ENCODE assay signal across 22 cellular contexts in the genomic region with DNA sequence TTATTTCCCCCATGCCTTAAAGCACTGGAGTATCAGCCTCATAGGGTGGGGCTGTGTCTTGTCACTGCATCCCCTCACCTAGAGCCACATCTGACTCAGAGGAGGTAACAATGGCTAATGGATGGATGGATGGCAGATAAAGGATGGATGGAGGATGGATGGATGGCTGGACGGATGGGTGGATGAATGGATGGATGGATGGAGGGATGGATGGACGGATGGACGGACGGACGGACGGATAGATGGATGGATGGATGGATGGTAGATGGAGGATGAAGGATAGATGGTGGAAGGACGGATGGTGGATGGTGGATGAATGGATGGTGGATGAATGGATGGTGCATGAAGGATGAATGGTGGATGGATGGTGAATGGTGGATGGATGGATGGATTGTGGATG.
DNase-seq lines count a peak whose midpoint lies in the region; TF ChIP-seq lines count a peak whose summit lies in the region.
"Had no signal": no experiment of that assay in that cellular context is flagged by ENCODE, and none has a peak within 500 bp of the region (broad histone marks: within the 10 kb centered on the region; RNA-seq: fewer than 3 reads in every experiment).

No MANE protein-coding gene starts in this region.

- no peak for TF ChIP-seq CTCF in HEK293 (tag by site-specific recombination; IDR thresholded peaks at IDR 0.05)

- H3K4me3 ChIP-seq in HEK293 (ENCODE audit: low read depth, low read length): no peak overlapping the region
- no peak overlapping the region for H3K4me3 ChIP-seq in neuronal stem cell (ENCODE audit: low read length in 2 of 2)
- peak overlapping the region in 1 of 3 donors; percentile 42 for H3K4me3 ChIP-seq in skeletal muscle tissue (ENCODE audit: low read length in 3 of 3)
- H3K4me3 ChIP-seq: A549; BLaER1 treated with 17β-estradiol and CSF1 and Interleukin-3, amounts not matched to agents 10 nM and 100 nM; GM12878 had no signal

- no peak overlapping the region for H3K18ac ChIP-seq in neuronal stem cell (ENCODE audit: low read length)

- H3K36me3 ChIP-seq in HEK293 (ENCODE audit: control insufficient read depth in 2 of 2, insufficient read depth in 1 of 2, low read length in 2 of 2): no peaks in the 10 kb centered on the region
- no peaks in the 10 kb centered on the region for H3K36me3 ChIP-seq in neuronal stem cell (replicated peaks in 1 of 2; ENCODE audit: control insufficient read depth in 2 of 2, insufficient read depth in 2 of 2, low read length in 2 of 2)
- no peaks in the 10 kb centered on the region for H3K36me3 ChIP-seq in skeletal muscle tissue (ENCODE audit: control insufficient read depth in 3 of 3, insufficient read depth in 3 of 3, low read length in 3 of 3)
- H3K36me3 ChIP-seq: BLaER1 treated with 17β-estradiol and CSF1 and Interleukin-3, amounts not matched to agents 10 nM and 100 nM had no signal

- H2BK12ac ChIP-seq in neuronal stem cell (ENCODE audit: low read length): no peak overlapping the region

- H2BK120ac ChIP-seq in neuronal stem cell (ENCODE audit: low read depth, low read length): no peak overlapping the region

- peaks cover 4% of the 10 kb centered on the region for H3K79me1 ChIP-seq in neuronal stem cell (ENCODE audit: low read depth, low read length)

- no peak overlapping the region for H2BK15ac ChIP-seq in neuronal stem cell (ENCODE audit: low read length)

- H3K27me3 ChIP-seq in neuronal stem cell (ENCODE audit: control insufficient read depth in 3 of 3, insufficient read depth in 3 of 3, low read depth in 1 of 3, low read length in 3 of 3): peaks cover 0 to 15% (median 0%) of the 10 kb centered on the region in 3 experiments
- peaks cover 0 to 7% (median 0%) of the 10 kb centered on the region in 3 donors for H3K27me3 ChIP-seq in skeletal muscle tissue (ENCODE audit: control insufficient read depth in 3 of 3, insufficient read depth in 3 of 3, low read length in 3 of 3)
- H3K27me3 ChIP-seq: BLaER1 treated with 17β-estradiol and CSF1 and Interleukin-3, amounts not matched to agents 10 nM and 100 nM had no signal

- WGBS in neuronal stem cell (ENCODE audit: extremely low coverage in 2 of 2, insufficient read length in 2 of 2, insufficient replicate concordance in 1 of 2), 2 donors: 100% methylated on average over 3 to 7 of the region's 7 CpGs

- H2BK5ac ChIP-seq in neuronal stem cell (ENCODE audit: low read length): no peak overlapping the region

- no peak overlapping the region for H3K14ac ChIP-seq in neuronal stem cell (ENCODE audit: low read length)

- DNase-seq in neuronal stem cell (ENCODE audit: low spot score) (no peak), HUDEP-2 (lab: John Stamatoyannopoulos, UW; ENCODE audit: unreplicated experiment in 76 of 76) (no peak), NCI-H748 treated with DMSO at 0.1 percent for 48 hours (lab: John Stamatoyannopoulos, UW) (no peak)
- DNase-seq: AML-193; Caco-2; Calu3; CD4-positive, alpha-beta T cell; CD8-positive, alpha-beta T cell; DMS 273 treated with DMSO at 0.1 percent for 48 hours; DMS153; DMS53; DMS79; DND-41; EL; GDM1 had no signal

- H3K9ac ChIP-seq in neuronal stem cell (ENCODE audit: low read depth, low read length, poor library complexity) (peak overlapping the region; percentile 30), skeletal muscle tissue (ENCODE audit: low read depth in 1 of 3, low read length in 3 of 3) (peak overlapping the region in 2 of 3 donors; percentile 52 to 69)
- H3K9ac ChIP-seq: BLaER1 treated with 17β-estradiol and CSF1 and Interleukin-3, amounts not matched to agents 10 nM and 100 nM had no signal

- H2AK5ac ChIP-seq in neuronal stem cell (ENCODE audit: low read depth, low read length): no peak overlapping the region

- no peak overlapping the region for H2AFZ ChIP-seq in neuronal stem cell (ENCODE audit: low read length)

- no peaks in the 10 kb centered on the region for H3K4me1 ChIP-seq in HEK293 (ENCODE audit: control insufficient read depth, insufficient read depth, low read length)
- peaks cover 4 to 16% of the 10 kb centered on the region in 2 donors for H3K4me1 ChIP-seq in neuronal stem cell (ENCODE audit: control insufficient read depth in 2 of 2, insufficient read depth in 1 of 2, low read depth in 1 of 2, low read length in 2 of 2)
- H3K4me1 ChIP-seq in skeletal muscle tissue (ENCODE audit: control insufficient read depth in 3 of 3, insufficient read depth in 3 of 3, low read length in 3 of 3): peaks cover 16 to 57% (median 36%) of the 10 kb centered on the region in 3 donors
- H3K4me1 ChIP-seq: A549, Caco-2 had no signal

- no peak overlapping the region for H4K8ac ChIP-seq in neuronal stem cell (ENCODE audit: low read depth, low read length)

- H3K9me3 ChIP-seq in HEK293 (ENCODE audit: control insufficient read depth, insufficient read depth, low read depth, low read length) (no peaks in the 10 kb centered on the region), neuronal stem cell (replicated peaks in 1 of 2; ENCODE audit: control insufficient read depth in 2 of 2, insufficient read depth in 1 of 2, low read depth in 1 of 2, low read length in 2 of 2) (peaks cover 0 to 2% of the 10 kb centered on the region in 2 donors), skeletal muscle tissue (ENCODE audit: control insufficient read depth in 3 of 3, low read length in 3 of 3) (no peaks in the 10 kb centered on the region)
- H3K9me3 ChIP-seq: A549, Caco-2 had no signal

- POLR2A ChIA-PET in HEK293 (lab: Yijun Ruan, JAX): no interaction called here

- H3K4ac ChIP-seq in neuronal stem cell (ENCODE audit: low read length): no peak overlapping the region

- no peak overlapping the region for H3K4me2 ChIP-seq in neuronal stem cell (ENCODE audit: insufficient read depth, low read length, poor library complexity, severe bottlenecking)
- H3K4me2 ChIP-seq: A549; BLaER1 treated with 17β-estradiol and CSF1 and Interleukin-3, amounts not matched to agents 10 nM and 100 nM had no signal

- no peak overlapping the region for H3K27ac ChIP-seq in HEK293 (ENCODE audit: extremely low read depth, low read depth, low read length)
- no peak overlapping the region for H3K27ac ChIP-seq in neuronal stem cell (replicated peaks; ENCODE audit: low read length)
- H3K27ac ChIP-seq in skeletal muscle tissue (ENCODE audit: low read depth, low read length): peak overlapping the region; percentile 79
- H3K27ac ChIP-seq: 22Rv1; A549; BLaER1 treated with 17β-estradiol and CSF1 and Interleukin-3, amounts not matched to agents 10 nM and 100 nM; C4-2B had no signal

- H4K91ac ChIP-seq in neuronal stem cell (ENCODE audit: low read depth, low read length, poor library complexity): no peak overlapping the region

- H3K23ac ChIP-seq in neuronal stem cell (ENCODE audit: low read depth, low read length, poor library complexity): peak overlapping the region; percentile 39

- CTCF ChIA-PET in HEK293 (lab: Yijun Ruan, JAX): no interaction called here

TF ChIP-seq in HEK293, 187 proteins besides CTCF, POLR2A, EP300 and RAD21:
- TF ChIP-seq, protein P1, sequence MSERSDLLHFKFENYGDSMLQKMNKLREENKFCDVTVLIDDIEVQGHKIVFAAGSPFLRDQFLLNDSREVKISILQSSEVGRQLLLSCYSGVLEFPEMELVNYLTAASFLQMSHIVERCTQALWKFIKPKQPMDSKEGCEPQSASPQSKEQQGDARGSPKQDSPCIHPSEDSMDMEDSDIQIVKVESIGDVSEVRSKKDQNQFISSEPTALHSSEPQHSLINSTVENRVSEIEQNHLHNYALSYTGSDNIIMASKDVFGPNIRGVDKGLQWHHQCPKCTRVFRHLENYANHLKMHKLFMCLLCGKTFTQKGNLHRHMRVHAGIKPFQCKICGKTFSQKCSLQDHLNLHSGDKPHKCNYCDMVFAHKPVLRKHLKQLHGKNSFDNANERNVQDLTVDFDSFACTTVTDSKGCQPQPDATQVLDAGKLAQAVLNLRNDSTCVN (tag by site-specific recombination; optimal IDR thresholded peaks at IDR 0.05): no peak
- TF ChIP-seq, protein P2, sequence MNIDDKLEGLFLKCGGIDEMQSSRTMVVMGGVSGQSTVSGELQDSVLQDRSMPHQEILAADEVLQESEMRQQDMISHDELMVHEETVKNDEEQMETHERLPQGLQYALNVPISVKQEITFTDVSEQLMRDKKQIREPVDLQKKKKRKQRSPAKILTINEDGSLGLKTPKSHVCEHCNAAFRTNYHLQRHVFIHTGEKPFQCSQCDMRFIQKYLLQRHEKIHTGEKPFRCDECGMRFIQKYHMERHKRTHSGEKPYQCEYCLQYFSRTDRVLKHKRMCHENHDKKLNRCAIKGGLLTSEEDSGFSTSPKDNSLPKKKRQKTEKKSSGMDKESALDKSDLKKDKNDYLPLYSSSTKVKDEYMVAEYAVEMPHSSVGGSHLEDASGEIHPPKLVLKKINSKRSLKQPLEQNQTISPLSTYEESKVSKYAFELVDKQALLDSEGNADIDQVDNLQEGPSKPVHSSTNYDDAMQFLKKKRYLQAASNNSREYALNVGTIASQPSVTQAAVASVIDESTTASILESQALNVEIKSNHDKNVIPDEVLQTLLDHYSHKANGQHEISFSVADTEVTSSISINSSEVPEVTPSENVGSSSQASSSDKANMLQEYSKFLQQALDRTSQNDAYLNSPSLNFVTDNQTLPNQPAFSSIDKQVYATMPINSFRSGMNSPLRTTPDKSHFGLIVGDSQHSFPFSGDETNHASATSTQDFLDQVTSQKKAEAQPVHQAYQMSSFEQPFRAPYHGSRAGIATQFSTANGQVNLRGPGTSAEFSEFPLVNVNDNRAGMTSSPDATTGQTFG (tag by site-specific recombination; IDR thresholded peaks at IDR 0.05; ENCODE audit: borderline replicate concordance): 0 out of 2 replicates have a peak, but pooled peaks have one; percentile 34
- TF ChIP-seq ZNF366 (tag by site-specific recombination; conservative IDR thresholded peaks at IDR 0.05): peak; percentile 97
